ENCODE assay signal across 1 cellular context in genomic region chr13:100581504-100581903, GRCh38.
TF ChIP-seq lines count a peak whose summit lies in the region.

No MANE protein-coding gene starts in this region.

TF ChIP-seq in K562, 482 proteins besides CTCF, POLR2A, EP300 and RAD21 (continued from another document):
- TF ChIP-seq, protein P1, sequence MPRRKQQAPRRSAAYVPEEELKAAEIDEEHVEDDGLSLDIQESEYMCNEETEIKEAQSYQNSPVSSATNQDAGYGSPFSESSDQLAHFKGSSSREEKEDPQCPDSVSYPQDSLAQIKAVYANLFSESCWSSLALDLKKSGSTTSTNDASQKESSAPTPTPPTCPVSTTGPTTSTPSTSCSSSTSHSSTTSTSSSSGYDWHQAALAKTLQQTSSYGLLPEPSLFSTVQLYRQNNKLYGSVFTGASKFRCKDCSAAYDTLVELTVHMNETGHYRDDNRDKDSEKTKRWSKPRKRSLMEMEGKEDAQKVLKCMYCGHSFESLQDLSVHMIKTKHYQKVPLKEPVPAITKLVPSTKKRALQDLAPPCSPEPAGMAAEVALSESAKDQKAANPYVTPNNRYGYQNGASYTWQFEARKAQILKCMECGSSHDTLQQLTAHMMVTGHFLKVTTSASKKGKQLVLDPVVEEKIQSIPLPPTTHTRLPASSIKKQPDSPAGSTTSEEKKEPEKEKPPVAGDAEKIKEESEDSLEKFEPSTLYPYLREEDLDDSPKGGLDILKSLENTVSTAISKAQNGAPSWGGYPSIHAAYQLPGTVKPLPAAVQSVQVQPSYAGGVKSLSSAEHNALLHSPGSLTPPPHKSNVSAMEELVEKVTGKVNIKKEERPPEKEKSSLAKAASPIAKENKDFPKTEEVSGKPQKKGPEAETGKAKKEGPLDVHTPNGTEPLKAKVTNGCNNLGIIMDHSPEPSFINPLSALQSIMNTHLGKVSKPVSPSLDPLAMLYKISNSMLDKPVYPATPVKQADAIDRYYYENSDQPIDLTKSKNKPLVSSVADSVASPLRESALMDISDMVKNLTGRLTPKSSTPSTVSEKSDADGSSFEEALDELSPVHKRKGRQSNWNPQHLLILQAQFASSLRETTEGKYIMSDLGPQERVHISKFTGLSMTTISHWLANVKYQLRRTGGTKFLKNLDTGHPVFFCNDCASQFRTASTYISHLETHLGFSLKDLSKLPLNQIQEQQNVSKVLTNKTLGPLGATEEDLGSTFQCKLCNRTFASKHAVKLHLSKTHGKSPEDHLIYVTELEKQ (CRISPR knock-in tag; IDR thresholded peaks at IDR 0.05), result no peak
- no peak for TF ChIP-seq SNRNP70 (optimal IDR thresholded peaks at IDR 0.05; ENCODE audit: low read depth, low read length)
- TF ChIP-seq STAG1 (CRISPR knock-in tag; IDR thresholded peaks at IDR 0.05; ENCODE audit: borderline replicate concordance), result no peak
- peak; percentile 87 for TF ChIP-seq PKNOX1 (IDR thresholded peaks at IDR 0.05)
- peak; percentile 34 for TF ChIP-seq MEIS2 (IDR thresholded peaks at IDR 0.05; ENCODE audit: partially characterized antibody)
- no peak for TF ChIP-seq SMAD1 (IDR thresholded peaks at IDR 0.05; ENCODE audit: low read depth, low read length, partially characterized antibody)
